Comparison of ENCODE assay signal across 30 cellular contexts in genomic region chr6:163383912-163384311, GRCh38. TPM values are rescaled to one million over a fixed set of nuclear protein-coding genes. Genes with fewer than 3 reads are reported as not detected.
DNase-seq lines count a peak whose midpoint lies in the region; ATAC-seq and TF ChIP-seq lines count a peak whose summit lies in the region.
"Had no signal": no experiment of that assay in that cellular context is flagged by ENCODE, and none has a peak within 500 bp of the region (broad histone marks: within the 10 kb centered on the region; RNA-seq: fewer than 3 reads in every experiment).

No MANE protein-coding gene starts in this region.

- H3K27ac ChIP-seq in RWPE2 (ENCODE audit: poor library complexity, severe bottlenecking) (no peak overlapping the region), neutrophil (peak overlapping the region; percentile 39), Karpas-422 (ENCODE audit: low read length) (no peak overlapping the region)
- H3K27ac ChIP-seq: BLaER1, body of pancreas, dorsolateral prefrontal cortex, left lung, parathyroid adenoma, SJSA1, suprapubic skin, upper lobe of left lung had no signal

- no peaks in the 10 kb centered on the region for H3K36me3 ChIP-seq in RWPE2 (ENCODE audit: low read depth)
- H3K36me3 ChIP-seq in neutrophil, result no peaks in the 10 kb centered on the region
- no peaks in the 10 kb centered on the region for H3K36me3 ChIP-seq in Karpas-422 (ENCODE audit: insufficient read depth, low read length)
- H3K36me3 ChIP-seq: BLaER1, left lung, SJSA1, suprapubic skin, upper lobe of left lung had no signal

- ATAC-seq in RWPE2 (ENCODE audit: low read depth), result peak; percentile 81
- no peak for ATAC-seq in HG02588 (IDR thresholded peaks at IDR 0.05; ENCODE audit: unreplicated experiment)
- ATAC-seq: activated CD4-positive, CD25-positive, alpha-beta regulatory T cell treated with anti-CD3 and anti-CD28 coated beads, Interleukin-2, amount 50 U/mL, for 24 hours; body of pancreas; T-cell had no signal

- H3K9ac ChIP-seq in Karpas-422 (ENCODE audit: low read length), result no peak overlapping the region
- H3K9ac ChIP-seq: BLaER1, parathyroid adenoma had no signal

- no peak overlapping the region for H2AFZ ChIP-seq in Karpas-422 (ENCODE audit: low read length)
- H2AFZ ChIP-seq: parathyroid adenoma had no signal

- H3K27me3 ChIP-seq in RWPE2 (ENCODE audit: insufficient read depth, poor library complexity, severe bottlenecking) (no peaks in the 10 kb centered on the region), neutrophil (no peaks in the 10 kb centered on the region), Karpas-422 (ENCODE audit: low read length) (no peaks in the 10 kb centered on the region)
- H3K27me3 ChIP-seq: BLaER1, body of pancreas, dorsolateral prefrontal cortex, left lung, SJSA1, suprapubic skin, upper lobe of left lung had no signal

- no peaks in the 10 kb centered on the region for H3K79me2 ChIP-seq in Karpas-422 (ENCODE audit: low read length)
- H3K79me2 ChIP-seq: parathyroid adenoma had no signal

- TF ChIP-seq CTCF in HFFc6 (IDR thresholded peaks at IDR 0.05) (no peak), RWPE2 (IDR thresholded peaks at IDR 0.05; ENCODE audit: poor library complexity, severe bottlenecking) (no peak), choroid plexus epithelial cell (conservative IDR thresholded peaks at IDR 0.05; ENCODE audit: low read depth, low read length) (no peak), neutrophil (IDR thresholded peaks at IDR 0.05) (no peak)

- H4K20me1 ChIP-seq in Karpas-422 (ENCODE audit: insufficient read depth, low read depth, low read length), result no peaks in the 10 kb centered on the region
- H4K20me1 ChIP-seq: BLaER1 had no signal

- no peaks in the 10 kb centered on the region for H3K36me3 Mint-ChIP-seq in HFFc6 (ENCODE audit: low read depth)
- H3K36me3 Mint-ChIP-seq: immature natural killer cell, T-cell had no signal

- H3K4me3 ChIP-seq in RWPE2 (ENCODE audit: severe bottlenecking), result no peak overlapping the region
- H3K4me3 ChIP-seq in choroid plexus epithelial cell (ENCODE audit: low read depth, low read length), result no peak overlapping the region
- H3K4me3 ChIP-seq in neutrophil (ENCODE audit: low read depth in 1 of 2, low read length in 1 of 2), result no peak overlapping the region
- no peak overlapping the region for H3K4me3 ChIP-seq in Karpas-422 (ENCODE audit: low read length)
- H3K4me3 ChIP-seq: BLaER1, body of pancreas, dorsolateral prefrontal cortex, left lung, SJSA1, suprapubic skin, upper lobe of left lung had no signal

- H3K9me3 ChIP-seq in RWPE2 (ENCODE audit: severe bottlenecking) (no peaks in the 10 kb centered on the region), neutrophil (no peaks in the 10 kb centered on the region), Karpas-422 (ENCODE audit: low read length) (no peaks in the 10 kb centered on the region; the same call in 1 of the 2 replicates)
- H3K9me3 ChIP-seq: body of pancreas, Caco-2, left lung, suprapubic skin, upper lobe of left lung had no signal

- no peaks in the 10 kb centered on the region; the same call in 1 of the 2 replicates for H3K9me3 Mint-ChIP-seq in HFFc6
- H3K9me3 Mint-ChIP-seq: T-cell had no signal

- H3K4me2 ChIP-seq in Karpas-422 (ENCODE audit: low read depth, low read length, poor library complexity, severe bottlenecking), result no peak overlapping the region
- H3K4me2 ChIP-seq: BLaER1 had no signal

- no peak overlapping the region for H3K4me3 Mint-ChIP-seq in HFFc6
- H3K4me3 Mint-ChIP-seq: immature natural killer cell, nephron progenitor cell, T-cell had no signal

- H3K27ac Mint-ChIP-seq in HFFc6, result no peak overlapping the region
- H3K27ac Mint-ChIP-seq: immature natural killer cell, nephron progenitor cell, T-cell had no signal

- H3K27me3 Mint-ChIP-seq in HFFc6 (ENCODE audit: insufficient read depth), result peaks cover 15% of the 10 kb centered on the region

- peak; percentile 1 for DNase-seq in HFFc6
- DNase-seq in RWPE2 (ENCODE audit: low spot score), result no peak
- DNase-seq in choroid plexus epithelial cell (ENCODE audit: low read depth), result peak; percentile 57
- DNase-seq in CD1c-positive myeloid dendritic cell (ENCODE audit: extremely low spot score), result no peak
- no peak for DNase-seq in Karpas-422
- no peak for DNase-seq in activated T-cell treated with anti-CD3 and anti-CD28 coated beads, Interleukin-2, amount 50 U/mL, for 48 hours
- DNase-seq: activated CD4-positive, alpha-beta T cell treated with anti-CD3 and anti-CD28 coated beads, Interleukin-2, amount 50 U/mL, for 48 hours; activated naive CD4-positive, alpha-beta T cell treated with Interleukin-2 at 50 U/mL for 16 hours; body of pancreas; Caco-2; DMS53; dorsolateral prefrontal cortex; GDM1; immature natural killer cell; left lung; mesenchymal stem cell; NCI-H446 treated with DMSO at 0.1 percent for 48 hours; NCI-H774; nephron progenitor cell; small intestine; stimulated activated naive CD4-positive, alpha-beta T cell; T-cell; upper lobe of left lung had no signal

- peaks cover 30% of the 10 kb centered on the region for H3K4me1 Mint-ChIP-seq in HFFc6 (ENCODE audit: low read depth)
- H3K4me1 Mint-ChIP-seq: immature natural killer cell, T-cell had no signal

- peaks cover 21% of the 10 kb centered on the region for H3K4me1 ChIP-seq in RWPE2 (ENCODE audit: insufficient read depth, poor library complexity, severe bottlenecking)
- peaks cover 16 to 17% of the 10 kb centered on the region in 2 experiments for H3K4me1 ChIP-seq in neutrophil (ENCODE audit: control insufficient read depth in 1 of 2, insufficient read depth in 1 of 2, low read depth in 1 of 2, low read length in 1 of 2)
- no peaks in the 10 kb centered on the region for H3K4me1 ChIP-seq in Karpas-422 (ENCODE audit: low read length)
- H3K4me1 ChIP-seq: body of pancreas, Caco-2, left lung, parathyroid adenoma, SJSA1, suprapubic skin, upper lobe of left lung had no signal

- no peaks in the 10 kb centered on the region for H3K9me2 ChIP-seq in Karpas-422 (replicated peaks; ENCODE audit: insufficient read depth, low read length)

RNA-seq across cellular contexts. Expression of gene QKI, which starts 30.6 kb away (rescaled TPM):
- 10 to 100 TPM; 71.3 to 90.5 (median 85.1) TPM for total RNA-seq in HFFc6 (2021; fragmentation: NEBNext Ultra II Directional; extraction: Animal tissue kit (Norgen Biotek cat#: 25700))
- 0.04 TPM in 1 of 2 replicates, not detected in the other for total RNA-seq in Karpas-422 (2014; rRNA removed; shearing (Covaris generic); ENCODE audit: low replicate concordance)

Comparison
In these comparisons a context has a peak if more than half of its experiments do, and no peak if none do; other contexts are left out.
1. DNase-seq: peak in HFFc6 (single experiment) and choroid plexus epithelial cell (single experiment); none in RWPE2 (single experiment), CD1c-positive myeloid dendritic cell (single experiment), Karpas-422 (single experiment) and activated T-cell treated with anti-CD3 and anti-CD28 coated beads, Interleukin-2, amount 50 U/mL, for 48 hours (0 of 2).
2. RNA of gene QKI, which starts 30.6 kb away (total RNA-seq): 71.3 to 90.5 TPM in HFFc6; 0.04 TPM in Karpas-422; every median in the first group is over 10 times any median in the second.